In the genomic region with DNA sequence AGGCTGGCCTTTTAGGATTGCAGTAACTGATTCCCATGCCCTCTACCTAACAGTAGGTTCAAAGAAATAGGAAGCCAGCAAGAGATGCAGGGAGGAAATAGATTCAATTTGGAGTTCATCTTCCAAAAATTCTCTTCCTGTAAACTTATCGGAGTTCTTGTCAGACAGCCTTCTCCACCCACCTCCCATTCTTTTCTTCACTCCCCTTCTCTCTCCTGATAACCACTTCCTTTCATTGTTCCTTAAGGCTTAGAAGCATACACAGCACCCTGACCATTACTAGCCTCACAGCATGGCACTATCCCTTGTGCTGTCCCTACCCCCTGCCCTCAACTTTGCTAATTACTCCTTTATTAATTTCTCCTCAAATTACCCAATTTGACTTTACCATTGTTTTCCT, we compare ENCODE assay signal across 31 cellular contexts.
"Had no signal": no experiment of that assay in that cellular context is flagged by ENCODE, and none has a peak within 500 bp of the region (broad histone marks: within the 10 kb centered on the region; RNA-seq: fewer than 3 reads in every experiment).

No MANE protein-coding gene starts in this region.

- H3K27me3 Mint-ChIP-seq: activated CD4-positive, alpha-beta memory T cell treated with anti-CD3 and anti-CD28 coated beads, Interleukin-2, amount 10 ng/mL, durations not matched to agents 7 days and 5 days; activated CD4-positive, alpha-beta T cell treated with anti-CD3 and anti-CD28 coated beads, Interleukin-2, amount 10 ng/mL, durations not matched to agents 7 days and 5 days; activated naive CD4-positive, alpha-beta T cell treated with anti-CD3 and anti-CD28 coated beads, Interleukin-2, amount 10 ng/mL, durations not matched to agents 7 days and 5 days; activated naive CD8-positive, alpha-beta T cell treated with anti-CD3 and anti-CD28 coated beads, Interleukin-2, amount 10 ng/mL, durations not matched to agents 7 days and 5 days; activated T-cell treated with anti-CD3 and anti-CD28 coated beads, Interleukin-2, amount 50 U/mL, for 24 hours had no signal

- DNase-seq: activated CD4-positive, alpha-beta memory T cell treated with anti-CD3 and anti-CD28 coated beads, Interleukin-2, amount 10 ng/mL, durations not matched to agents 7 days and 5 days; activated CD4-positive, alpha-beta T cell treated with anti-CD3 and anti-CD28 coated beads for 1 hour; activated CD4-positive, alpha-beta T cell treated with anti-CD3 and anti-CD28 coated beads for 4 hours; activated CD4-positive, alpha-beta T cell treated with anti-CD3 and anti-CD28 coated beads, Interleukin-2, amount 10 ng/mL, durations not matched to agents 7 days and 5 days; activated CD4-positive, alpha-beta T cell treated with anti-CD3 and anti-CD28 coated beads, Interleukin-2, amount 50 U/mL, for 4 hours; activated CD8-positive, alpha-beta memory T cell treated with anti-CD3 and anti-CD28 coated beads, Interleukin-2, amount 50 U/mL, for 48 hours; activated gamma-delta T cell; activated naive CD4-positive, alpha-beta T cell; activated naive CD4-positive, alpha-beta T cell treated with anti-CD3 and anti-CD28 coated beads, Interleukin-2, amount 10 ng/mL, durations not matched to agents 7 days and 5 days; activated naive CD8-positive, alpha-beta T cell treated with anti-CD3 and anti-CD28 coated beads, Interleukin-2, amount 10 ng/mL, durations not matched to agents 7 days and 5 days; activated T-cell treated with anti-CD3 and anti-CD28 coated beads for 4 hours; activated T-cell treated with anti-CD3 and anti-CD28 coated beads, Interleukin-2, amount 50 U/mL, for 24 hours; activated T-cell treated with anti-CD3 and anti-CD28 coated beads, Interleukin-2, amount 50 U/mL, for 72 hours; central memory CD4-positive, alpha-beta T cell; cerebellar nuclear complex; colonic mucosa; effector CD8-positive, alpha-beta T cell; esophagus squamous epithelium; foreskin fibroblast; head of caudate nucleus; T-helper 2 cell had no signal

- H3K4me3 Mint-ChIP-seq: activated CD4-positive, alpha-beta memory T cell treated with anti-CD3 and anti-CD28 coated beads, Interleukin-2, amount 10 ng/mL, durations not matched to agents 7 days and 5 days; activated CD4-positive, alpha-beta T cell treated with anti-CD3 and anti-CD28 coated beads, Interleukin-2, amount 10 ng/mL, durations not matched to agents 7 days and 5 days; activated naive CD4-positive, alpha-beta T cell treated with anti-CD3 and anti-CD28 coated beads, Interleukin-2, amount 10 ng/mL, durations not matched to agents 7 days and 5 days; activated naive CD8-positive, alpha-beta T cell treated with anti-CD3 and anti-CD28 coated beads, Interleukin-2, amount 10 ng/mL, durations not matched to agents 7 days and 5 days; activated T-cell treated with anti-CD3 and anti-CD28 coated beads, Interleukin-2, amount 50 U/mL, for 24 hours; activated T-cell treated with anti-CD3 and anti-CD28 coated beads, Interleukin-2, amount 50 U/mL, for 72 hours; brain; WTC11 had no signal

- H3K27ac Mint-ChIP-seq: activated CD4-positive, alpha-beta memory T cell treated with anti-CD3 and anti-CD28 coated beads, Interleukin-2, amount 10 ng/mL, durations not matched to agents 7 days and 5 days; activated CD4-positive, alpha-beta T cell treated with anti-CD3 and anti-CD28 coated beads, Interleukin-2, amount 10 ng/mL, durations not matched to agents 7 days and 5 days; activated naive CD4-positive, alpha-beta T cell treated with anti-CD3 and anti-CD28 coated beads, Interleukin-2, amount 10 ng/mL, durations not matched to agents 7 days and 5 days; activated naive CD4-positive, alpha-beta T cell treated with anti-CD3 and anti-CD28 coated beads, Interleukin-2, amount 50 U/mL, for 72 hours; activated naive CD8-positive, alpha-beta T cell treated with anti-CD3 and anti-CD28 coated beads, Interleukin-2, amount 10 ng/mL, durations not matched to agents 7 days and 5 days; activated T-cell treated with anti-CD3 and anti-CD28 coated beads, Interleukin-2, amount 50 U/mL, for 24 hours; activated T-cell treated with anti-CD3 and anti-CD28 coated beads, Interleukin-2, amount 50 U/mL, for 72 hours; brain; WTC11 had no signal

- H3K27me3 ChIP-seq: ascending aorta, breast epithelium, cardiac muscle cell, colonic mucosa had no signal

- FAIRE-seq: frontal cortex, TTC549 had no signal

- H3K4me1 Mint-ChIP-seq: activated CD4-positive, alpha-beta memory T cell treated with anti-CD3 and anti-CD28 coated beads, Interleukin-2, amount 10 ng/mL, durations not matched to agents 7 days and 5 days; activated CD4-positive, alpha-beta T cell treated with anti-CD3 and anti-CD28 coated beads, Interleukin-2, amount 10 ng/mL, durations not matched to agents 7 days and 5 days; activated naive CD4-positive, alpha-beta T cell treated with anti-CD3 and anti-CD28 coated beads, Interleukin-2, amount 10 ng/mL, durations not matched to agents 7 days and 5 days; activated naive CD8-positive, alpha-beta T cell treated with anti-CD3 and anti-CD28 coated beads, Interleukin-2, amount 10 ng/mL, durations not matched to agents 7 days and 5 days; WTC11 had no signal

- H3K27ac ChIP-seq: ascending aorta, breast epithelium, cardiac muscle cell, colonic mucosa, epithelial cell of prostate, esophagus squamous epithelium, VCaP had no signal

- H3K36me3 Mint-ChIP-seq: activated naive CD4-positive, alpha-beta T cell treated with anti-CD3 and anti-CD28 coated beads, Interleukin-2, amount 10 ng/mL, durations not matched to agents 7 days and 5 days; activated naive CD4-positive, alpha-beta T cell treated with anti-CD3 and anti-CD28 coated beads, Interleukin-2, amount 50 U/mL, for 72 hours; activated naive CD8-positive, alpha-beta T cell treated with anti-CD3 and anti-CD28 coated beads, Interleukin-2, amount 10 ng/mL, durations not matched to agents 7 days and 5 days; brain; WTC11 had no signal

- H3K9me3 ChIP-seq: ascending aorta, breast epithelium, colonic mucosa, esophagus squamous epithelium had no signal

- H3K4me3 ChIP-seq: ascending aorta, breast epithelium, cardiac muscle cell, colonic mucosa, esophagus squamous epithelium had no signal

- H3K36me3 ChIP-seq: ascending aorta, breast epithelium, cardiac muscle cell, colonic mucosa, esophagus squamous epithelium had no signal

- ATAC-seq: activated naive CD4-positive, alpha-beta T cell treated with anti-CD3 and anti-CD28 coated beads, Interleukin-2, amount 50 U/mL, for 72 hours; activated T-cell treated with anti-CD3 and anti-CD28 coated beads, Interleukin-2, amount 50 U/mL, for 72 hours; WTC11 had no signal

- H3K9me3 Mint-ChIP-seq: activated CD4-positive, alpha-beta memory T cell treated with anti-CD3 and anti-CD28 coated beads, Interleukin-2, amount 10 ng/mL, durations not matched to agents 7 days and 5 days; WTC11 had no signal
